ENCODE assay signal across 8 cellular contexts in the genomic region with DNA sequence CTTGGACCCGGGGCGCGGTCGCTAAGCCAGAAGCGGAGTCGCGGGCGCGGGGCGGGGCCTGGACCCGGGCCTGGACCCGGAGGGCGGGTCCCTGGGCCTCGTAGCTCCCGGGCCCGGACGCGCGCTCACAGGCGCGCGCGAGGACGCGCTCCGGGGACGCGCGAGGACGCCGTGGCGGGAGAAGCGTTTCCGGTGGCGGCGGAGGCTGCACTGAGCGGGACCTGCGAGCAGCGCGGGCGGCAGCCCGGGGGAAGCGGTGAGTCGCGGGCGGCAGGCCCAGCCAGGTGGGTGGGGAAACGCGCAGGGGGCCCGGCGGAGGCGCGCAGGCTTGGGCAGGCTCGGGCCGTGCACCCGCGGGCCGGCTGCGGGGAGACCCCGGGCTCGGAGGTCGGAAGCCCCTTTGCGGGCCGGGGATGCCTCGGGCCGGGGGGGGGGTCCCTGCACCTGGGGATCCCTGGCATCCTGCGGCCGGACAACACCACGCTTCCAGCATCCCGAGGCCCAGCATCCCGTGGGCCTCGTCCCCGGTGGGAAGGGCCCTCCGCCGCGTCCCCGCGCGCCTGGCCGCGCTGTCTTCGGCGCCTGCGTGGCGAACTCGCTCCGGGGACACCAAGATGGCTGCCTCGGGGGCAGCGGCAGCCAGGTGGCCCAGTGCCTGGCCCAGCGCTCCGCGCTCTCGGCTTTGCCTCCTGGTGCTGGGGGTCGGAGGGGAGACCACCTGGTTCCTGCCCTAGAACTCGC. TPM values are rescaled to one million over a fixed set of nuclear protein-coding genes. Genes with fewer than 3 reads are reported as not detected.
DNase-seq lines count a peak whose midpoint lies in the region; ATAC-seq and TF ChIP-seq lines count a peak whose summit lies in the region.

A gene with protein sequence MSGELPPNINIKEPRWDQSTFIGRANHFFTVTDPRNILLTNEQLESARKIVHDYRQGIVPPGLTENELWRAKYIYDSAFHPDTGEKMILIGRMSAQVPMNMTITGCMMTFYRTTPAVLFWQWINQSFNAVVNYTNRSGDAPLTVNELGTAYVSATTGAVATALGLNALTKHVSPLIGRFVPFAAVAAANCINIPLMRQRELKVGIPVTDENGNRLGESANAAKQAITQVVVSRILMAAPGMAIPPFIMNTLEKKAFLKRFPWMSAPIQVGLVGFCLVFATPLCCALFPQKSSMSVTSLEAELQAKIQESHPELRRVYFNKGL (plus strand): TSS at position 177 of the 741 bp plus-strand sequence. CDS start 13,544 bp downstream, outside the sequence.

- TF ChIP-seq CTCF in osteoblast (IDR thresholded peaks at IDR 0.05; ENCODE audit: extremely low read depth, low read depth, low read length) (no peak), testis (IDR thresholded peaks at IDR 0.05) (no peak)

- H3K27ac Mint-ChIP-seq in activated naive CD4-positive, alpha-beta T cell treated with anti-CD3 and anti-CD28 coated beads, Interleukin-2, amount 10 ng/mL, durations not matched to agents 7 days and 5 days = peak within 1 kb of the TSS; percentile 94

- intact Hi-C loops in testis (cut with DNase I; ENCODE audit: low total_unique reads) = no loop called here

- H2AFZ ChIP-seq in osteoblast (ENCODE audit: low read length) = peak within 1 kb of the TSS; percentile 99

- peaks cover 7% of the 10 kb centered on the region for H3K27me3 ChIP-seq in osteoblast (ENCODE audit: insufficient read depth, low read length)
- no peaks in the 10 kb centered on the region for H3K27me3 ChIP-seq in testis

- peaks cover 12% of the 10 kb centered on the region for H3K27me3 Mint-ChIP-seq in activated naive CD4-positive, alpha-beta T cell treated with anti-CD3 and anti-CD28 coated beads, Interleukin-2, amount 10 ng/mL, durations not matched to agents 7 days and 5 days

- in situ Hi-C loops in SK-MEL-5 (cut with HindIII; ENCODE audit: low pct_unique_long_range_greater_than_20kb, low sequenced_read_pairs) = no loop called here

- no peaks in the 10 kb centered on the region for H3K9me3 ChIP-seq in osteoblast (ENCODE audit: low read depth, low read length)
- no peaks in the 10 kb centered on the region for H3K9me3 ChIP-seq in testis

- CTCF ChIA-PET in activated naive CD4-positive, alpha-beta T cell treated with anti-CD3 and anti-CD28 coated beads, Interleukin-2, amount 10 ng/mL, durations not matched to agents 7 days and 5 days (lab: Charles Lee) = interaction anchor here (1.2 to 3.9 kb wide), 3 partner anchors 13 to 240 kb away, joined by 3 to 35 read pairs (median 4); no protein-coding TSS in a partner anchor

- WGBS in testis, 2 donors = 0 to 1% methylated on average over 21 to 76 of the region's 94 CpGs

- H3K36me3 ChIP-seq in osteoblast (ENCODE audit: insufficient read depth, low read length) (peaks cover 12% of the 10 kb centered on the region), testis (ENCODE audit: low read depth, missing control alignments) (no peaks in the 10 kb centered on the region)

- H3K4me1 Mint-ChIP-seq in activated naive CD4-positive, alpha-beta T cell treated with anti-CD3 and anti-CD28 coated beads, Interleukin-2, amount 10 ng/mL, durations not matched to agents 7 days and 5 days = peaks cover 48% of the 10 kb centered on the region

- H3K4me1 ChIP-seq in osteoblast (ENCODE audit: insufficient read depth, low read length) (peaks cover 12% of the 10 kb centered on the region), testis (peaks cover 7% of the 10 kb centered on the region)

- DNase-seq in EL = peak; percentile 78
- peak; percentile 78 for DNase-seq in KG1 (lab: John Stamatoyannopoulos, UW)
- DNase-seq in SK-MEL-5 (ENCODE audit: low read depth, low spot score) = peak; percentile 66
- DNase-seq in activated naive CD4-positive, alpha-beta T cell treated with anti-CD3 and anti-CD28 coated beads, Interleukin-2, amount 10 ng/mL, durations not matched to agents 7 days and 5 days = peak; percentile 86
- no peak for DNase-seq in glomerular endothelial cell (ENCODE audit: extremely low read depth, low read depth, low spot score)
- peak; percentile 99 for DNase-seq in osteoblast (ENCODE audit: insufficient read length, low spot score, missing footprints)
- peak; percentile 86 for DNase-seq in testis

- H3K79me2 ChIP-seq in osteoblast (ENCODE audit: insufficient read depth, low read length) = peaks cover 48% of the 10 kb centered on the region

- H3K27ac ChIP-seq in osteoblast (ENCODE audit: low read depth, low read length) = peak within 1 kb of the TSS; percentile 83
- H3K27ac ChIP-seq in testis = peak within 1 kb of the TSS; percentile 68 to 82

- peak within 1 kb of the TSS; percentile 94 for H3K4me3 Mint-ChIP-seq in activated naive CD4-positive, alpha-beta T cell treated with anti-CD3 and anti-CD28 coated beads, Interleukin-2, amount 10 ng/mL, durations not matched to agents 7 days and 5 days

- H4K20me1 ChIP-seq in osteoblast (ENCODE audit: insufficient read depth, low read length) = peaks cover 21% of the 10 kb centered on the region

- H3K9me3 Mint-ChIP-seq in activated naive CD4-positive, alpha-beta T cell treated with anti-CD3 and anti-CD28 coated beads, Interleukin-2, amount 10 ng/mL, durations not matched to agents 7 days and 5 days = no peaks in the 10 kb centered on the region

- ATAC-seq in GM21619 (IDR thresholded peaks at IDR 0.05; ENCODE audit: unreplicated experiment) = peak; percentile 90

- peaks cover 41% of the 10 kb centered on the region for H3K36me3 Mint-ChIP-seq in activated naive CD4-positive, alpha-beta T cell treated with anti-CD3 and anti-CD28 coated beads, Interleukin-2, amount 10 ng/mL, durations not matched to agents 7 days and 5 days

- H3K4me3 ChIP-seq in osteoblast (ENCODE audit: insufficient read depth, low read length) = peak within 1 kb of the TSS; percentile 96
- peak within 1 kb of the TSS; percentile 84 to 85 for H3K4me3 ChIP-seq in testis

- TF ChIP-seq POLR2A in testis (IDR thresholded peaks at IDR 0.05) = no peak

- H3K4me2 ChIP-seq in osteoblast (ENCODE audit: insufficient read depth, low read length) = peak within 1 kb of the TSS; percentile 90

RNA-seq across cellular contexts. Expression of the gene that starts here (rescaled TPM):
- 77.4 and 104 TPM in 2 replicates for total RNA-seq in SK-MEL-5 (2014; rRNA removed; shearing (Covaris generic))
- polyA plus RNA-seq in SK-MEL-5 (2015; cell fraction: cytosol; rRNA removed) = 78.9 and 113 TPM in 2 replicates
- polyA plus RNA-seq in SK-MEL-5 (2015; cell fraction: nucleus; rRNA removed) = 48.1 and 62.9 TPM in 2 replicates
- 54.1 and 58.6 TPM in 2 replicates for total RNA-seq in glomerular endothelial cell
- total RNA-seq in osteoblast = 38.3 and 40.9 TPM in 2 replicates
- 10 to 100 TPM; 29.3 to 44.5 TPM for total RNA-seq in testis
- 22.6 TPM for polyA plus RNA-seq in testis (ENCODE audit: insufficient read depth, low read depth, low replicate concordance)
